Comparison of ENCODE assay signal across 12 cellular contexts in the genomic region with DNA sequence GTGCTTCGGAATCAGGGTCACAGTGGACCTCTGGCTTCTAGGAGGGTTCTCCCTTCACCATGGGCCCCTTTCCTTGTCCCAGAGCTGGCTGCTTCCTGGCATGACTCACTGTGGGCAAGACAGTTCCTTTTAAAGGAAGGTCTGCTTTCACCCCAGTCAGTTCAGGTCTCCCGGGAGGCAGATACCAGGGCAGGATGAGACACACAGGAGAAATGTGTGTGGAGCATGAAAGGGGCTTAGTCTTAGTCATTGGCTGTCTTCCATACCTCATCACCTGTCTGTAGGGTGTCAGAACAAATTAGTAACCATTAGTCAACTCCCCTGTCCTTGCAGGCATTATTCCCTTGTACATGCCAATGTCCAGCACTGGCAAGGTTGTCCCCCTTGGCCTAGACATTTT.
A peak's percentile ranks its signal among the peaks of the same experiment; 100 is the strongest.
DNase-seq lines count a peak whose midpoint lies in the region; ATAC-seq and TF ChIP-seq lines count a peak whose summit lies in the region.
"Had no signal": no experiment of that assay in that cellular context is flagged by ENCODE, and none has a peak within 500 bp of the region (broad histone marks: within the 10 kb centered on the region; RNA-seq: fewer than 3 reads in every experiment).

No MANE protein-coding gene starts in this region.

- peaks cover 7% of the 10 kb centered on the region for H3K27me3 Mint-ChIP-seq in activated T-helper 2 cell treated with anti-CD3 and anti-CD28 coated beads, Interferon-gamma antibody, Interleukin-2, Interleukin-4, amounts not matched to agents 10 μg/mL and 5 μg/mL and 100 μg/mL, durations not matched to agents 14 hours and 24 hours and 36 hours (ENCODE audit: low read depth)

- no peak for TF ChIP-seq CTCF in brain microvascular endothelial cell (IDR thresholded peaks at IDR 0.05; ENCODE audit: low read depth, low read length, missing control alignments)

- no peaks in the 10 kb centered on the region for H3K4me1 Mint-ChIP-seq in activated T-helper 2 cell treated with anti-CD3 and anti-CD28 coated beads, Interferon-gamma antibody, Interleukin-2, Interleukin-4, amounts not matched to agents 10 μg/mL and 5 μg/mL and 100 μg/mL, durations not matched to agents 14 hours and 24 hours and 36 hours (ENCODE audit: low read depth)

- H3K4me3 ChIP-seq in MG63 (no peak overlapping the region), brain microvascular endothelial cell (ENCODE audit: low read depth, low read length) (no peak overlapping the region)
- H3K4me3 ChIP-seq: K562, Peyer's patch had no signal

- intact Hi-C loops in activated T-helper 2 cell treated with anti-CD3 and anti-CD28 coated beads, Interferon-gamma antibody, Interleukin-2, Interleukin-4, amounts not matched to agents 10 μg/mL and 5 μg/mL and 100 μg/mL, durations not matched to agents 14 hours and 24 hours and 36 hours (cut with micrococcal nuclease) = no loop called here

- 0 out of 2 replicates have a peak, but pooled peaks cover 2% of the 10 kb centered on the region for H3K27me3 ChIP-seq in MG63
- H3K27me3 ChIP-seq in brain microvascular endothelial cell (replicated peaks) = no peaks in the 10 kb centered on the region
- H3K27me3 ChIP-seq: Peyer's patch had no signal

- no peak overlapping the region for H3K4me3 Mint-ChIP-seq in activated T-helper 2 cell treated with anti-CD3 and anti-CD28 coated beads, Interferon-gamma antibody, Interleukin-2, Interleukin-4, amounts not matched to agents 10 μg/mL and 5 μg/mL and 100 μg/mL, durations not matched to agents 14 hours and 24 hours and 36 hours (ENCODE audit: low read depth)

- no peaks in the 10 kb centered on the region for H3K36me3 Mint-ChIP-seq in activated T-helper 2 cell treated with anti-CD3 and anti-CD28 coated beads, Interferon-gamma antibody, Interleukin-2, Interleukin-4, amounts not matched to agents 10 μg/mL and 5 μg/mL and 100 μg/mL, durations not matched to agents 14 hours and 24 hours and 36 hours (ENCODE audit: low read depth)

- no peak overlapping the region for H3K27ac Mint-ChIP-seq in activated T-helper 2 cell treated with anti-CD3 and anti-CD28 coated beads, Interferon-gamma antibody, Interleukin-2, Interleukin-4, amounts not matched to agents 10 μg/mL and 5 μg/mL and 100 μg/mL, durations not matched to agents 14 hours and 24 hours and 36 hours

- no peaks in the 10 kb centered on the region for H3K9me3 Mint-ChIP-seq in activated T-helper 2 cell treated with anti-CD3 and anti-CD28 coated beads, Interferon-gamma antibody, Interleukin-2, Interleukin-4, amounts not matched to agents 10 μg/mL and 5 μg/mL and 100 μg/mL, durations not matched to agents 14 hours and 24 hours and 36 hours

- DNase-seq in Daoy (ENCODE audit: low read depth) (peak; percentile 84), MG63 (peak; percentile 50), brain microvascular endothelial cell (peak; percentile 60), non-pigmented ciliary epithelial cell (ENCODE audit: low read depth) (peak; percentile 60), T-helper 9 cell (no peak)
- no peak for DNase-seq in activated T-helper 2 cell treated with anti-CD3 and anti-CD28 coated beads, Interferon-gamma antibody, Interleukin-2, Interleukin-4, amounts not matched to agents 10 μg/mL and 5 μg/mL and 100 μg/mL, durations not matched to agents 14 hours and 24 hours and 36 hours (ENCODE audit: low spot score)
- DNase-seq: Caco-2; effector memory CD4-positive, alpha-beta T cell; Peyer's patch had no signal

- in situ Hi-C loops in brain microvascular endothelial cell (cut with HindIII; ENCODE audit: low pct_ligation_motif_present, low sequenced_read_pairs) = no loop called here

- no peaks in the 10 kb centered on the region for H3K9me3 ChIP-seq in MG63
- H3K9me3 ChIP-seq: Caco-2, Peyer's patch had no signal

- no peak overlapping the region for H3K27ac ChIP-seq in brain microvascular endothelial cell
- H3K27ac ChIP-seq: Peyer's patch had no signal

- no peaks in the 10 kb centered on the region for H3K36me3 ChIP-seq in MG63
- H3K36me3 ChIP-seq in brain microvascular endothelial cell (replicated peaks) = no peaks in the 10 kb centered on the region
- H3K36me3 ChIP-seq: Peyer's patch had no signal

- ATAC-seq in GM21390 (IDR thresholded peaks at IDR 0.05; ENCODE audit: unreplicated experiment) (no peak), HG02885 (IDR thresholded peaks at IDR 0.05; ENCODE audit: poor library complexity, unreplicated experiment) (no peak)
- ATAC-seq: K562 had no signal

Comparison
In these comparisons a context has a peak if more than half of its experiments do, and no peak if none do; other contexts are left out.
1. DNase-seq: peak in Daoy (single experiment), MG63 (single experiment), brain microvascular endothelial cell (single experiment) and non-pigmented ciliary epithelial cell (single experiment); none in T-helper 9 cell (single experiment) and activated T-helper 2 cell treated with anti-CD3 and anti-CD28 coated beads, Interferon-gamma antibody, Interleukin-2, Interleukin-4, amounts not matched to agents 10 μg/mL and 5 μg/mL and 100 μg/mL, durations not matched to agents 14 hours and 24 hours and 36 hours (single experiment).